ENCODE assay signal across 13 cellular contexts in genomic region chr7:27175626-27176342, GRCh38. TPM values are rescaled to one million over a fixed set of nuclear protein-coding genes. Genes with fewer than 3 reads are reported as not detected.
DNase-seq lines count a peak whose midpoint lies in the region; ATAC-seq lines count a peak whose summit lies in the region.
"Had no signal": no experiment of that assay in that cellular context is flagged by ENCODE, and none has a peak within 500 bp of the region (broad histone marks: within the 10 kb centered on the region; RNA-seq: fewer than 3 reads in every experiment).

No MANE protein-coding gene starts in this region.

- no peak overlapping the region for H3K4me3 Mint-ChIP-seq in activated CD4-positive, alpha-beta memory T cell treated with anti-CD3 and anti-CD28 coated beads for 36 hours
- no peak overlapping the region for H3K4me3 Mint-ChIP-seq in activated CD4-positive, alpha-beta memory T cell treated with anti-CD3 and anti-CD28 coated beads, Interleukin-2, amount 10 ng/mL, durations not matched to agents 7 days and 5 days

- H3K27me3 Mint-ChIP-seq in activated CD4-positive, alpha-beta memory T cell treated with anti-CD3 and anti-CD28 coated beads for 36 hours = peaks cover 72% of the 10 kb centered on the region
- peaks cover 64% of the 10 kb centered on the region for H3K27me3 Mint-ChIP-seq in activated CD4-positive, alpha-beta memory T cell treated with anti-CD3 and anti-CD28 coated beads, Interleukin-2, amount 10 ng/mL, durations not matched to agents 7 days and 5 days

- no peak overlapping the region for H3K27ac Mint-ChIP-seq in activated CD4-positive, alpha-beta memory T cell treated with anti-CD3 and anti-CD28 coated beads for 36 hours
- no peak overlapping the region for H3K27ac Mint-ChIP-seq in activated CD4-positive, alpha-beta memory T cell treated with anti-CD3 and anti-CD28 coated beads, Interleukin-2, amount 10 ng/mL, durations not matched to agents 7 days and 5 days

- peaks cover 20% of the 10 kb centered on the region for H3K4me1 Mint-ChIP-seq in activated CD4-positive, alpha-beta memory T cell treated with anti-CD3 and anti-CD28 coated beads for 36 hours (ENCODE audit: low read depth)
- peaks cover 11% of the 10 kb centered on the region for H3K4me1 Mint-ChIP-seq in activated CD4-positive, alpha-beta memory T cell treated with anti-CD3 and anti-CD28 coated beads, Interleukin-2, amount 10 ng/mL, durations not matched to agents 7 days and 5 days

- H3K36me3 Mint-ChIP-seq in activated CD4-positive, alpha-beta memory T cell treated with anti-CD3 and anti-CD28 coated beads for 36 hours = peaks cover 1% of the 10 kb centered on the region
- no peaks in the 10 kb centered on the region for H3K36me3 Mint-ChIP-seq in activated CD4-positive, alpha-beta memory T cell treated with anti-CD3 and anti-CD28 coated beads, Interleukin-2, amount 10 ng/mL, durations not matched to agents 7 days and 5 days (ENCODE audit: low read depth)

- CTCF ChIA-PET in activated CD4-positive, alpha-beta memory T cell treated with anti-CD3 and anti-CD28 coated beads for 36 hours (lab: Charles Lee) = interaction anchor here (1.1 to 1.3 kb wide), 3 partner anchors 15 to 489 kb away, joined by 3 to 5 read pairs (median 3); no protein-coding TSS in a partner anchor
- CTCF ChIA-PET in activated CD4-positive, alpha-beta memory T cell treated with anti-CD3 and anti-CD28 coated beads, Interleukin-2, amount 10 ng/mL, durations not matched to agents 7 days and 5 days (lab: Charles Lee) = interaction anchor here (1.6 to 1.8 kb wide), 2 partner anchors 14 to 20 kb away, joined by 3 to 8 read pairs; no protein-coding TSS in a partner anchor

- H3K9me3 Mint-ChIP-seq in activated CD4-positive, alpha-beta memory T cell treated with anti-CD3 and anti-CD28 coated beads for 36 hours = no peaks in the 10 kb centered on the region
- H3K9me3 Mint-ChIP-seq in activated CD4-positive, alpha-beta memory T cell treated with anti-CD3 and anti-CD28 coated beads, Interleukin-2, amount 10 ng/mL, durations not matched to agents 7 days and 5 days = no peaks in the 10 kb centered on the region

- ATAC-seq in HG02588 (IDR thresholded peaks at IDR 0.05; ENCODE audit: unreplicated experiment) = no peak

- POLR2A ChIA-PET in activated CD4-positive, alpha-beta memory T cell treated with anti-CD3 and anti-CD28 coated beads for 36 hours (lab: Charles Lee) = no interaction called here
- POLR2A ChIA-PET in activated CD4-positive, alpha-beta memory T cell treated with anti-CD3 and anti-CD28 coated beads, Interleukin-2, amount 10 ng/mL, durations not matched to agents 7 days and 5 days (lab: Charles Lee) = no interaction called here

- intact Hi-C loops in activated CD4-positive, alpha-beta memory T cell treated with anti-CD3 and anti-CD28 coated beads for 36 hours (cut with micrococcal nuclease) = loop anchor here (5.0 kb wide), 1 partner anchor 1318 kb away; no protein-coding TSS in a partner anchor

- DNase-seq in activated CD4-positive, alpha-beta memory T cell treated with anti-CD3 and anti-CD28 coated beads for 36 hours = peak; percentile 4
- DNase-seq in activated CD4-positive, alpha-beta memory T cell treated with anti-CD3 and anti-CD28 coated beads, Interleukin-2, amount 10 ng/mL, durations not matched to agents 7 days and 5 days = no peak
- DNase-seq in glomerular visceral epithelial cell (ENCODE audit: extremely low spot score) (peak; percentile 37), ureter (ENCODE audit: low spot score) (no peak)
- peak; percentile 16 for DNase-seq in stimulated activated CD8-positive, alpha-beta memory T cell treated with anti-CD3 and anti-CD28 coated beads, Interleukin-4, amount 100 ng/mL, for 48 hours
- DNase-seq: NCI-H2081 treated with DMSO at 0.1 percent for 48 hours; SIG-M5; stimulated activated CD4-positive, alpha-beta T cell treated with anti-CD3 and anti-CD28 coated beads, Interleukin-1b, Interleukin-23, amount 100 ng/mL, for 48 hours; testis had no signal

RNA-seq across cellular contexts. Expression of gene HOXA10, which starts 1.7 kb away (rescaled TPM):
- not detected for total RNA-seq in activated CD4-positive, alpha-beta memory T cell treated with anti-CD3 and anti-CD28 coated beads for 36 hours
- total RNA-seq in activated CD4-positive, alpha-beta memory T cell treated with anti-CD3 and anti-CD28 coated beads, Interleukin-2, amount 10 ng/mL, durations not matched to agents 7 days and 5 days = not detected
- 15.3 TPM for total RNA-seq in ureter

RNA-seq across cellular contexts. Expression of gene HOXA11, which starts 9.2 kb away (rescaled TPM):
- total RNA-seq in activated CD4-positive, alpha-beta memory T cell treated with anti-CD3 and anti-CD28 coated beads for 36 hours = not detected
- not detected for total RNA-seq in activated CD4-positive, alpha-beta memory T cell treated with anti-CD3 and anti-CD28 coated beads, Interleukin-2, amount 10 ng/mL, durations not matched to agents 7 days and 5 days
- 16.6 TPM for total RNA-seq in ureter
- total RNA-seq: HT1080, lung microvascular endothelial cell had no signal

RNA-seq across cellular contexts. Expression of gene HOXA9, which starts 10.4 kb away (rescaled TPM):
- total RNA-seq in activated CD4-positive, alpha-beta memory T cell treated with anti-CD3 and anti-CD28 coated beads for 36 hours = under 1 TPM in 1 of 2 experiments, not detected in 1; 0.19 TPM
- not detected for total RNA-seq in activated CD4-positive, alpha-beta memory T cell treated with anti-CD3 and anti-CD28 coated beads, Interleukin-2, amount 10 ng/mL, durations not matched to agents 7 days and 5 days
- 7.4 TPM for total RNA-seq in ureter

RNA-seq across cellular contexts. Expression of gene HOXA7, which starts 19.3 kb away (rescaled TPM):
- total RNA-seq in activated CD4-positive, alpha-beta memory T cell treated with anti-CD3 and anti-CD28 coated beads for 36 hours = not detected
- not detected for total RNA-seq in activated CD4-positive, alpha-beta memory T cell treated with anti-CD3 and anti-CD28 coated beads, Interleukin-2, amount 10 ng/mL, durations not matched to agents 7 days and 5 days
- 6.3 TPM for total RNA-seq in ureter
- total RNA-seq: A172, HT1080 had no signal

RNA-seq across cellular contexts. Expression of gene HOXA3, which starts 23.4 kb away (rescaled TPM):
- total RNA-seq in activated CD4-positive, alpha-beta memory T cell treated with anti-CD3 and anti-CD28 coated beads for 36 hours = not detected
- total RNA-seq in activated CD4-positive, alpha-beta memory T cell treated with anti-CD3 and anti-CD28 coated beads, Interleukin-2, amount 10 ng/mL, durations not matched to agents 7 days and 5 days = not detected
- 16.0 TPM for total RNA-seq in ureter
- total RNA-seq: HT1080 had no signal

Comparison
In these comparisons a context has a peak if more than half of its experiments do, and no peak if none do; other contexts are left out.
1. DNase-seq: peak in activated CD4-positive, alpha-beta memory T cell treated with anti-CD3 and anti-CD28 coated beads for 36 hours (single experiment), glomerular visceral epithelial cell (single experiment) and stimulated activated CD8-positive, alpha-beta memory T cell treated with anti-CD3 and anti-CD28 coated beads, Interleukin-4, amount 100 ng/mL, for 48 hours (single experiment); none in activated CD4-positive, alpha-beta memory T cell treated with anti-CD3 and anti-CD28 coated beads, Interleukin-2, amount 10 ng/mL, durations not matched to agents 7 days and 5 days (single experiment) and ureter (single experiment).
2. RNA of gene HOXA10, which starts 1.7 kb away (total RNA-seq): 15.3 TPM in ureter (single experiment); not detected in activated CD4-positive, alpha-beta memory T cell treated with anti-CD3 and anti-CD28 coated beads for 36 hours and not detected in activated CD4-positive, alpha-beta memory T cell treated with anti-CD3 and anti-CD28 coated beads, Interleukin-2, amount 10 ng/mL, durations not matched to agents 7 days and 5 days; every median in the first group is over 10 times any median in the second.
3. RNA of gene HOXA11, which starts 9.2 kb away (total RNA-seq): 16.6 TPM in ureter (single experiment); not detected in activated CD4-positive, alpha-beta memory T cell treated with anti-CD3 and anti-CD28 coated beads for 36 hours and not detected in activated CD4-positive, alpha-beta memory T cell treated with anti-CD3 and anti-CD28 coated beads, Interleukin-2, amount 10 ng/mL, durations not matched to agents 7 days and 5 days; every median in the first group is over 10 times any median in the second.